In the genomic region with DNA sequence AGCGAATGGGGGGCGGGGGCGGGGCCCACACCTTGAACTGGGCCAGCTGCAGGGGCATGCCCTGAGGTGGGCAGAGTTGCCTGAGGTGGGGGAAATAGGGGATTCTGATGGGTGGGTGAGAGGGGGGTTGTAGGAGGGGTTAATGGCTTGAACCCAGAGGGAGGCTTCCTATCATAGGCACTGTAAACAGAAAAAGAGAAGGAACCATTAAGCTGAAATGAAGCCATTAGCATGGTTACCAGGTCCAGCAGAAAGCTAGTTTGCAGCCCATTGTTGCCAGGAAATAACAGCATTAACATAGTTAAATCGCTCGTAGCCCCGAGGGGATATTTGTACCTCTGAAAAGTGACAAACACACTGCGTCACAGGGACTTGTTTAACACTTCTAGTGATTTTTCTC, we compare ENCODE assay signal across 21 cellular contexts. TPM values are rescaled to one million over a fixed set of nuclear protein-coding genes. Genes with fewer than 3 reads are reported as not detected.
DNase-seq lines count a peak whose midpoint lies in the region; ATAC-seq and TF ChIP-seq lines count a peak whose summit lies in the region.
"Had no signal": no experiment of that assay in that cellular context is flagged by ENCODE, and none has a peak within 500 bp of the region (broad histone marks: within the 10 kb centered on the region; RNA-seq: fewer than 3 reads in every experiment).

No MANE protein-coding gene starts in this region.

- TF ChIP-seq EP300 in suprapubic skin (IDR thresholded peaks at IDR 0.05), result no peak

- no peaks in the 10 kb centered on the region for H3K27me3 ChIP-seq in ascending aorta
- no peaks in the 10 kb centered on the region for H3K27me3 ChIP-seq in iPS-20b (ENCODE audit: insufficient read depth, low read length)
- H3K27me3 ChIP-seq in suprapubic skin, result no peaks in the 10 kb centered on the region
- H3K27me3 ChIP-seq: MG63 had no signal

- H3K27ac ChIP-seq in ascending aorta, result peak overlapping the region; percentile 49 to 68
- H3K27ac ChIP-seq in iPS-20b (ENCODE audit: low read length), result peak overlapping the region; percentile 18
- no peak overlapping the region for H3K27ac ChIP-seq in suprapubic skin

- H3K9me3 ChIP-seq in ascending aorta (no peaks in the 10 kb centered on the region), iPS-20b (ENCODE audit: insufficient read depth, low read depth, low read length) (peaks cover 3% of the 10 kb centered on the region; the same call in 1 of the 2 replicates), suprapubic skin (no peaks in the 10 kb centered on the region)

- no peak for ATAC-seq in GM18511 (IDR thresholded peaks at IDR 0.05; ENCODE audit: unreplicated experiment)
- ATAC-seq: HCT116 had no signal

- 76% methylated on average over 7 of the region's 7 CpGs for WGBS in suprapubic skin

- peaks cover 8 to 13% of the 10 kb centered on the region in 2 donors for H3K4me1 ChIP-seq in ascending aorta
- H3K4me1 ChIP-seq in iPS-20b (ENCODE audit: insufficient read depth, low read length), result peaks cover 29% of the 10 kb centered on the region
- no peaks in the 10 kb centered on the region for H3K4me1 ChIP-seq in suprapubic skin

- no peak for TF ChIP-seq CTCF in ascending aorta (IDR thresholded peaks at IDR 0.05)
- no peak for TF ChIP-seq CTCF in suprapubic skin (IDR thresholded peaks at IDR 0.05)

- intact Hi-C loops in ascending aorta (cut with DNase I), result loop anchor here (1.0 kb wide), 1 partner anchor 29 kb away; a partner anchor contains a TSS

- no peak overlapping the region for H3K9ac ChIP-seq in iPS-20b (ENCODE audit: low read depth, low read length)

- H3K4me3 ChIP-seq in ascending aorta, result peak overlapping the region in 1 of 2 donors; percentile 10
- H3K4me3 ChIP-seq in iPS-20b (ENCODE audit: low read length), result peak overlapping the region; percentile 37; the same call in 1 of the 2 replicates
- H3K4me3 ChIP-seq in suprapubic skin, result no peak overlapping the region
- H3K4me3 ChIP-seq: MG63 had no signal

- H3K36me3 ChIP-seq in ascending aorta (peaks cover 0 to 3% of the 10 kb centered on the region in 2 donors), iPS-20b (ENCODE audit: insufficient read depth, low read depth, low read length) (peaks cover 40% of the 10 kb centered on the region; the same call in 1 of the 2 replicates), suprapubic skin (peaks cover 4% of the 10 kb centered on the region)

- TF ChIP-seq POLR2A in suprapubic skin (IDR thresholded peaks at IDR 0.05), result no peak

- DNase-seq in NCI-H1436 (lab: John Stamatoyannopoulos, UW), result peak; percentile 54
- DNase-seq in NCI-H1436 treated with DMSO at 0.1 percent for 48 hours (lab: John Stamatoyannopoulos, UW), result no peak
- DNase-seq in ascending aorta (ENCODE audit: low spot score in 2 of 2), result no peak
- DNase-seq in HuH-7 (ENCODE audit: low spot score), result no peak
- DNase-seq in GOT3 (lab: John Stamatoyannopoulos, UW), result no peak
- no peak for DNase-seq in suprapubic skin (ENCODE audit: low spot score in 2 of 2)
- DNase-seq: 8988T; CD4-positive, alpha-beta memory T cell; GDM1; IMR-90; Karpas-422; MG63; NCI-H1092 treated with DMSO at 0.1 percent for 48 hours; NCI-H187 treated with DMSO at 0.1 percent for 48 hours; NCI-H446; NK-92 treated with Interleukin-12 subunit alpha and Interleukin-12 subunit beta, amount 100 ng/mL, for 24 hours; OCI-M1; SIG-M5 had no signal

RNA-seq across cellular contexts. Expression of a gene that starts 29.0 kb away (rescaled TPM):
- 15.8 TPM for total RNA-seq in ascending aorta
- 10 to 100 TPM; 11.2 to 28.6 (median 16.7) TPM for total RNA-seq in suprapubic skin
